In genomic region chr6:52537001-52537753, GRCh38 we compare ENCODE assay signal across 8 cellular contexts. TPM values are rescaled to one million over a fixed set of nuclear protein-coding genes. Genes with fewer than 3 reads are reported as not detected.
DNase-seq lines count a peak whose midpoint lies in the region; ATAC-seq and TF ChIP-seq lines count a peak whose summit lies in the region.

No MANE protein-coding gene starts in this region.

- peak overlapping the region; percentile 5 for H3K4me3 Mint-ChIP-seq in central memory CD8-positive, alpha-beta T cell

- H3K9ac ChIP-seq in BLaER1 treated with 17β-estradiol and CSF1 and Interleukin-3, amounts not matched to agents 10 nM and 100 nM = peak overlapping the region in 9 of 11 experiments; percentile 3 to 60 (median 42); a peak in 12 of 22 replicates

- TF ChIP-seq CTCF in body of pancreas (IDR thresholded peaks at IDR 0.05) = no peak

- peak overlapping the region; percentile 70 to 91 (median 89) for H3K4me2 ChIP-seq in BLaER1 treated with 17β-estradiol and CSF1 and Interleukin-3, amounts not matched to agents 10 nM and 100 nM

- no peak for DNase-seq in central memory CD8-positive, alpha-beta T cell (ENCODE audit: low spot score in 2 of 2)
- DNase-seq in effector CD8-positive, alpha-beta T cell (lab: John Stamatoyannopoulos, UW) = no peak
- DNase-seq in body of pancreas = no peak
- DNase-seq in putamen (ENCODE audit: low spot score) = no peak
- no peak for DNase-seq in NK-92 treated with Interleukin-12 subunit alpha and Interleukin-12 subunit beta, amount 100 ng/mL, for 24 hours (lab: John Stamatoyannopoulos, UW)

- no peaks in the 10 kb centered on the region for H3K27me3 Mint-ChIP-seq in central memory CD8-positive, alpha-beta T cell

- H3K9me3 ChIP-seq in BLaER1 treated with 17β-estradiol and CSF1 and Interleukin-3, amounts not matched to agents 10 nM and 100 nM (replicated peaks in 1 of 11) = no peaks in the 10 kb centered on the region
- H3K9me3 ChIP-seq in body of pancreas = no peaks in the 10 kb centered on the region

- H3K4me1 ChIP-seq in BLaER1 treated with 17β-estradiol and CSF1 and Interleukin-3, amounts not matched to agents 10 nM and 100 nM = peaks cover 60 to 90% (median 75%) of the 10 kb centered on the region in 10 experiments
- no peaks in the 10 kb centered on the region for H3K4me1 ChIP-seq in body of pancreas

- H3K27ac Mint-ChIP-seq in central memory CD8-positive, alpha-beta T cell (ENCODE audit: low read depth) = no peak overlapping the region

- no peak for TF ChIP-seq POLR2A in body of pancreas (IDR thresholded peaks at IDR 0.05)

- H3K36me3 ChIP-seq in BLaER1 treated with 17β-estradiol and CSF1 and Interleukin-3, amounts not matched to agents 10 nM and 100 nM = peaks cover 9 to 54% (median 23%) of the 10 kb centered on the region in 11 experiments; a peak in 21 of 22 replicates
- peaks cover 0 to 2% of the 10 kb centered on the region in 2 donors for H3K36me3 ChIP-seq in body of pancreas (replicated peaks in 1 of 2; ENCODE audit: insufficient read depth in 1 of 2, low read depth in 2 of 2)

- H3K4me3 ChIP-seq in BLaER1 treated with 17β-estradiol and CSF1 and Interleukin-3, amounts not matched to agents 10 nM and 100 nM = peak overlapping the region in 4 of 10 experiments; percentile 11 to 28 (median 18); a peak in 5 of 20 replicates
- no peak overlapping the region for H3K4me3 ChIP-seq in body of pancreas

- H3K27ac ChIP-seq in BLaER1 treated with 17β-estradiol and CSF1 and Interleukin-3, amounts not matched to agents 10 nM and 100 nM = peak overlapping the region in 8 of 11 experiments; percentile 49 to 75 (median 66); a peak in 16 of 22 replicates
- H3K27ac ChIP-seq in body of pancreas = no peak overlapping the region

- ATAC-seq in GM19351 (IDR thresholded peaks at IDR 0.05; ENCODE audit: unreplicated experiment) = peak; percentile 60
- peak; percentile 75 for ATAC-seq in HG03196 (IDR thresholded peaks at IDR 0.05; ENCODE audit: unreplicated experiment)
- peak; percentile 34 for ATAC-seq in central memory CD8-positive, alpha-beta T cell (replicated peaks; ENCODE audit: extremely low read depth, poor library complexity, severe bottlenecking)
- no peak for ATAC-seq in body of pancreas

- no peaks in the 10 kb centered on the region for H3K27me3 ChIP-seq in BLaER1 treated with 17β-estradiol and CSF1 and Interleukin-3, amounts not matched to agents 10 nM and 100 nM
- no peaks in the 10 kb centered on the region for H3K27me3 ChIP-seq in body of pancreas

- no peaks in the 10 kb centered on the region for H3K9me3 Mint-ChIP-seq in central memory CD8-positive, alpha-beta T cell

- peaks cover 6% of the 10 kb centered on the region for H3K36me3 Mint-ChIP-seq in central memory CD8-positive, alpha-beta T cell (ENCODE audit: insufficient read depth)

- 80 to 88% methylated on average over 8 of the region's 8 CpGs for WGBS in body of pancreas, 2 donors

- peaks cover 49% of the 10 kb centered on the region for H3K4me1 Mint-ChIP-seq in central memory CD8-positive, alpha-beta T cell

- intact Hi-C loops in body of pancreas (cut with DNase I) = no loop called here

- H4K20me1 ChIP-seq in BLaER1 treated with 17β-estradiol and CSF1 and Interleukin-3, amounts not matched to agents 10 nM and 100 nM = peaks cover 0 to 95% (median 25%) of the 10 kb centered on the region in 11 experiments; a peak in 10 of 22 replicates

RNA-seq across cellular contexts. Expression of gene TRAM2, which starts 39.7 kb away (rescaled TPM):
- total RNA-seq in body of pancreas = 1 to 10 TPM; 6.7 to 7.9 TPM

Comparison
In these comparisons a context has a peak if more than half of its experiments do, and no peak if none do; other contexts are left out.
1. H3K27ac ChIP-seq: peak in BLaER1 treated with 17β-estradiol and CSF1 and Interleukin-3, amounts not matched to agents 10 nM and 100 nM (8 of 11); none in body of pancreas (0 of 4).